In the genomic region with DNA sequence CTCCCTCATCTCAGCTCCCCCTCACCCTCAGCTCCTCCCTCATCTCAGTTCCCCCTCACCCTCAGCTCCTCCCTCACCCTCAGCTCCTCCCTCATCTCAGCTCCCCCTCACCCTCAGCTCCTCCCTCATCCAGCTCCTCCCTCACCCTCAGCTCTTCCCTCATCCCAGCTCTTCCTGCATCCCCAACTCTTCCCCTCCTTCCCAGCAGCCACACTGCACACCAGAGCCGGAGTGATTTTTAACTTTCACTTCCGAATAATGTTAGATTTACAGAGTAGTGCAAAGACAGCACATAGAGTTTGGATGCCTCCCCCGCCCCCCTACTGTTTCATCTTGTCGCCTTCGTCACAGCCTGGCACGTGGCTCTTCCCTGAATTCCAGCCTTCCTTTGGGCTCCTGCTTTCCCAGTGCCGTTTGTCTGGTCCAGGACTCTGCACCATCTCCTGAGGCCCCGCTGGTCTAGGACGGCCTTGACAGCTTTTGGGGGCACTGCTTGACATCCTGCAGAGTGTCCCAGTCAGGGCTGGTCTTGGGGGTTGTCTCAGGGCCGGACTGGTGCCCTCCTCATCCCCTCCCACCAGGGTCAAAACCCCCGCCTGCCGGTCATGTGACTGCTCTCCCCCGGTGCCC, we compare ENCODE assay signal across 19 cellular contexts.
DNase-seq lines count a peak whose midpoint lies in the region; ATAC-seq and TF ChIP-seq lines count a peak whose summit lies in the region.
"Had no signal": no experiment of that assay in that cellular context is flagged by ENCODE, and none has a peak within 500 bp of the region (broad histone marks: within the 10 kb centered on the region; RNA-seq: fewer than 3 reads in every experiment).

No MANE protein-coding gene starts in this region.

- WGBS in psoas muscle, 3 donors: 51 to 71% (median 55%) methylated on average over 13 of the region's 13 CpGs

- H3K27me3 ChIP-seq in psoas muscle (ENCODE audit: insufficient read depth in 3 of 3, low read length in 2 of 3): peaks cover 0 to 47% (median 14%) of the 10 kb centered on the region in 3 donors
- H3K27me3 ChIP-seq: SJSA1 had no signal

- H3K27me3 Mint-ChIP-seq in WTC11 (ENCODE audit: low read depth): peaks cover 9% of the 10 kb centered on the region
- no peaks in the 10 kb centered on the region for H3K27me3 Mint-ChIP-seq in memory B cell
- peaks cover 19% of the 10 kb centered on the region for H3K27me3 Mint-ChIP-seq in stimulated activated naive CD8-positive, alpha-beta T cell treated with anti-CD3 and anti-CD28 coated beads, Interleukin-15, amount 100 ng/mL, for 72 hours

- intact Hi-C loops in psoas muscle (cut with DNase I): no loop called here

- H3K4me3 Mint-ChIP-seq in WTC11 (no peak overlapping the region), memory B cell (no peak overlapping the region)
- no peak overlapping the region for H3K4me3 Mint-ChIP-seq in stimulated activated naive CD8-positive, alpha-beta T cell treated with anti-CD3 and anti-CD28 coated beads, Interleukin-15, amount 100 ng/mL, for 72 hours
- H3K4me3 Mint-ChIP-seq: GM23338, HFFc6 had no signal

- H3K27ac ChIP-seq in HEK293 (ENCODE audit: extremely low read depth, low read depth, low read length) (no peak overlapping the region), psoas muscle (no peak overlapping the region)
- H3K27ac ChIP-seq: SJSA1 had no signal

- H3K36me3 ChIP-seq in HEK293 (ENCODE audit: control insufficient read depth in 2 of 2, insufficient read depth in 1 of 2, low read length in 2 of 2): no peaks in the 10 kb centered on the region
- H3K36me3 ChIP-seq in psoas muscle (ENCODE audit: insufficient read depth in 1 of 2, low read depth in 1 of 2): no peaks in the 10 kb centered on the region
- H3K36me3 ChIP-seq: SJSA1 had no signal

- H3K4me1 ChIP-seq in HEK293 (ENCODE audit: control insufficient read depth, insufficient read depth, low read length) (0 out of 2 replicates have a peak, but pooled peaks cover 2% of the 10 kb centered on the region), psoas muscle (no peaks in the 10 kb centered on the region)
- H3K4me1 ChIP-seq: SJSA1 had no signal

- CTCF ChIA-PET in HEK293 (lab: Yijun Ruan, JAX): interaction anchor here (1.1 kb wide), 1 partner anchor 25 kb away, joined by 5 read pairs; no protein-coding TSS in a partner anchor
- CTCF ChIA-PET in WTC11 (lab: Charles Lee): interaction anchor here (1.4 kb wide), 1 partner anchor 172 kb away, joined by 4 read pairs; no protein-coding TSS in a partner anchor

- ATAC-seq in WTC11 (no peak), memory B cell (ENCODE audit: low read depth) (no peak), psoas muscle (no peak), HG03280 (IDR thresholded peaks at IDR 0.05; ENCODE audit: unreplicated experiment) (no peak)
- no peak for ATAC-seq in stimulated activated naive CD8-positive, alpha-beta T cell treated with anti-CD3 and anti-CD28 coated beads, Interleukin-15, amount 100 ng/mL, for 72 hours
- ATAC-seq: GM23338 had no signal

- no peak overlapping the region for H3K27ac Mint-ChIP-seq in WTC11
- H3K27ac Mint-ChIP-seq in memory B cell: peak overlapping the region; percentile 80
- no peak overlapping the region for H3K27ac Mint-ChIP-seq in stimulated activated naive CD8-positive, alpha-beta T cell treated with anti-CD3 and anti-CD28 coated beads, Interleukin-15, amount 100 ng/mL, for 72 hours
- H3K27ac Mint-ChIP-seq: GM23338, HFFc6 had no signal

- H3K4me3 ChIP-seq in HEK293 (ENCODE audit: low read depth, low read length): no peak overlapping the region
- H3K4me3 ChIP-seq in psoas muscle: no peak overlapping the region
- H3K4me3 ChIP-seq: GM23338, SJSA1 had no signal

- H3K9me3 ChIP-seq in HEK293 (ENCODE audit: control insufficient read depth, insufficient read depth, low read depth, low read length) (no peaks in the 10 kb centered on the region), psoas muscle (no peaks in the 10 kb centered on the region)
- H3K9me3 ChIP-seq: SJSA1 had no signal

- no peak for TF ChIP-seq CTCF in HEK293 (tag by site-specific recombination; IDR thresholded peaks at IDR 0.05)
- no peak for TF ChIP-seq CTCF in WTC11 (IDR thresholded peaks at IDR 0.05)
- TF ChIP-seq CTCF in psoas muscle (IDR thresholded peaks at IDR 0.05): no peak

- H3K9me3 Mint-ChIP-seq in WTC11 (no peaks in the 10 kb centered on the region), memory B cell (peaks cover 3% of the 10 kb centered on the region)
- no peaks in the 10 kb centered on the region for H3K9me3 Mint-ChIP-seq in stimulated activated naive CD8-positive, alpha-beta T cell treated with anti-CD3 and anti-CD28 coated beads, Interleukin-15, amount 100 ng/mL, for 72 hours
- H3K9me3 Mint-ChIP-seq: GM23338, HFFc6 had no signal

- DNase-seq in WTC11 (ENCODE audit: low spot score) (no peak), memory B cell (ENCODE audit: low spot score in 2 of 2) (no peak), psoas muscle (peak; percentile 8 to 44), nucleus accumbens (lab: John Stamatoyannopoulos, UW) (no peak)
- no peak for DNase-seq in stimulated activated naive CD8-positive, alpha-beta T cell treated with anti-CD3 and anti-CD28 coated beads, Interleukin-15, amount 100 ng/mL, for 72 hours
- DNase-seq: COR-L47; EL; HFFc6; KG1; NCI-H1417 treated with DMSO at 0.1 percent for 48 hours; NCI-H1930; NCI-H2171; NCI-H446; NK-92 treated with Interleukin-12 subunit alpha and Interleukin-12 subunit beta, amount 100 ng/mL, for 24 hours; OCI-M1 had no signal

- no peaks in the 10 kb centered on the region for H3K36me3 Mint-ChIP-seq in WTC11
- H3K36me3 Mint-ChIP-seq in memory B cell: peaks cover 2% of the 10 kb centered on the region

- POLR2A ChIA-PET in HEK293 (lab: Yijun Ruan, JAX): no interaction called here
- POLR2A ChIA-PET in WTC11 (lab: Charles Lee): interaction anchor here (0.6 kb wide), 2 partner anchors 61 to 1488 kb away, joined by 5 read pairs; no protein-coding TSS in a partner anchor

- H3K4me1 Mint-ChIP-seq in WTC11 (peaks cover 51% of the 10 kb centered on the region), memory B cell (peaks cover 9% of the 10 kb centered on the region)
- no peaks in the 10 kb centered on the region for H3K4me1 Mint-ChIP-seq in stimulated activated naive CD8-positive, alpha-beta T cell treated with anti-CD3 and anti-CD28 coated beads, Interleukin-15, amount 100 ng/mL, for 72 hours

TF ChIP-seq in HEK293, 187 proteins besides CTCF, POLR2A, EP300 and RAD21:
- peak; percentile 65 for TF ChIP-seq ZNF341 (tag by site-specific recombination; IDR thresholded peaks at IDR 0.05; ENCODE audit: low read depth)
- no peak for TF ChIP-seq KLF1 (tag by site-specific recombination; IDR thresholded peaks at IDR 0.05)
TF ChIP-seq in HEK293: peak in this region for 1.

TF ChIP-seq in WTC11, 78 proteins besides CTCF, POLR2A, EP300 and RAD21 (continues in another document):
- TF ChIP-seq, protein P1, sequence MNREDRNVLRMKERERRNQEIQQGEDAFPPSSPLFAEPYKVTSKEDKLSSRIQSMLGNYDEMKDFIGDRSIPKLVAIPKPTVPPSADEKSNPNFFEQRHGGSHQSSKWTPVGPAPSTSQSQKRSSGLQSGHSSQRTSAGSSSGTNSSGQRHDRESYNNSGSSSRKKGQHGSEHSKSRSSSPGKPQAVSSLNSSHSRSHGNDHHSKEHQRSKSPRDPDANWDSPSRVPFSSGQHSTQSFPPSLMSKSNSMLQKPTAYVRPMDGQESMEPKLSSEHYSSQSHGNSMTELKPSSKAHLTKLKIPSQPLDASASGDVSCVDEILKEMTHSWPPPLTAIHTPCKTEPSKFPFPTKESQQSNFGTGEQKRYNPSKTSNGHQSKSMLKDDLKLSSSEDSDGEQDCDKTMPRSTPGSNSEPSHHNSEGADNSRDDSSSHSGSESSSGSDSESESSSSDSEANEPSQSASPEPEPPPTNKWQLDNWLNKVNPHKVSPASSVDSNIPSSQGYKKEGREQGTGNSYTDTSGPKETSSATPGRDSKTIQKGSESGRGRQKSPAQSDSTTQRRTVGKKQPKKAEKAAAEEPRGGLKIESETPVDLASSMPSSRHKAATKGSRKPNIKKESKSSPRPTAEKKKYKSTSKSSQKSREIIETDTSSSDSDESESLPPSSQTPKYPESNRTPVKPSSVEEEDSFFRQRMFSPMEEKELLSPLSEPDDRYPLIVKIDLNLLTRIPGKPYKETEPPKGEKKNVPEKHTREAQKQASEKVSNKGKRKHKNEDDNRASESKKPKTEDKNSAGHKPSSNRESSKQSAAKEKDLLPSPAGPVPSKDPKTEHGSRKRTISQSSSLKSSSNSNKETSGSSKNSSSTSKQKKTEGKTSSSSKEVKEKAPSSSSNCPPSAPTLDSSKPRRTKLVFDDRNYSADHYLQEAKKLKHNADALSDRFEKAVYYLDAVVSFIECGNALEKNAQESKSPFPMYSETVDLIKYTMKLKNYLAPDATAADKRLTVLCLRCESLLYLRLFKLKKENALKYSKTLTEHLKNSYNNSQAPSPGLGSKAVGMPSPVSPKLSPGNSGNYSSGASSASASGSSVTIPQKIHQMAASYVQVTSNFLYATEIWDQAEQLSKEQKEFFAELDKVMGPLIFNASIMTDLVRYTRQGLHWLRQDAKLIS (CRISPR knock-in tag; IDR thresholded peaks at IDR 0.05; ENCODE audit: borderline replicate concordance): no peak
- TF ChIP-seq ZNF263 (CRISPR knock-in tag; IDR thresholded peaks at IDR 0.05; ENCODE audit: low read depth): peak; percentile 21; the same call in 1 of the 2 replicates
- no peak for TF ChIP-seq ESRRA (CRISPR knock-in tag; IDR thresholded peaks at IDR 0.05; ENCODE audit: borderline replicate concordance)
- TF ChIP-seq ZNF219 (CRISPR knock-in tag; IDR thresholded peaks at IDR 0.05; ENCODE audit: borderline replicate concordance): no peak
- TF ChIP-seq, protein P2, sequence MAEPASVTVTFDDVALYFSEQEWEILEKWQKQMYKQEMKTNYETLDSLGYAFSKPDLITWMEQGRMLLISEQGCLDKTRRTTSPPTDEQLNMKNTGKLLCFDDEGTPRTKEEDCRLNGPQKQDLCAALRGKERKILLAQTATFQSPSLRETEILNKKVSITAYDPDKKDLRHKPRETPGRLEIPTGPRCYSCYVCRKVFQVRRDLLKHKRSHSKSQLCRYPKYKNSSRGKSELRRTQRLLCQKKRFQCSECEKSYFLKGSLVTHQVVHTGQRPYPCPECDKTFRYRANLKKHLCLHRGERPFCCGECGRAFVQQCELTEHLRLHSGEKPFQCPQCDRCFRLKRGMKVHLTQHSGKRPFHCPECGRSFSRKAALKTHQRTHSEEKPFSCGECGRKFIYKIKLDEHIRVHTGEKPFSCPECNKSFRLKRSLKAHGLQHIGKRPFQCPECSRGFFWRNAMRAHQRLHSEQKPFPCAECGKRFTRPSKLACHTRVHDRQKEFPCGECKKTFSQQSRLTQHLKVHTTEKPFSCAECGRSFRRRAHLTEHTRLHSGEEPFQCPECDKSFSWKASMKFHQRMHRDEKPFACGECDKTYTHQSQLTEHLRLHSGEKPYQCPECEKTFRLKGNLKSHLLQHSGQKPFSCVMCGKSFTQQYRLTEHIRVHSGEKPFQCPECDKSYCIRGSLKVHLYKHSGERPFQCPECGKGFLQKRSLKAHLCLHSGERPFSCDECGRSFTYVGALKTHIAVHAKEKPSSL (CRISPR knock-in tag; conservative IDR thresholded peaks at IDR 0.05): no peak

Comparison
In these comparisons a context has a peak if more than half of its experiments do, and no peak if none do; other contexts are left out.
1. DNase-seq: peak in psoas muscle (2 of 2); none in WTC11 (single experiment), memory B cell (0 of 2), nucleus accumbens (0 of 56) and stimulated activated naive CD8-positive, alpha-beta T cell treated with anti-CD3 and anti-CD28 coated beads, Interleukin-15, amount 100 ng/mL, for 72 hours (0 of 2).